In genomic region chr10:118045154-118045841, GRCh38 we compare ENCODE assay signal across 8 cellular contexts. TPM values are rescaled to one million over a fixed set of nuclear protein-coding genes. Genes with fewer than 3 reads are reported as not detected.
DNase-seq lines count a peak whose midpoint lies in the region; ATAC-seq, FAIRE-seq and TF ChIP-seq lines count a peak whose summit lies in the region.

No MANE protein-coding gene starts in this region.

- FAIRE-seq in GM12878 (lab: Jason Lieb, UNC), result no peak

- no peaks in the 10 kb centered on the region for H4K20me1 ChIP-seq in GM12878 (ENCODE audit: control insufficient read depth, insufficient read depth)

- POLR2A ChIA-PET in GM12878 (lab: Charles Lee), result interaction anchor here (0.6 kb wide), 1 partner anchor 1679 kb away, joined by 4 read pairs; no protein-coding TSS in a partner anchor

- H3K4me2 ChIP-seq in GM12878 (ENCODE audit: control insufficient read depth, insufficient read depth), result peak overlapping the region; percentile 97

- peaks cover 35% of the 10 kb centered on the region for H3K79me2 ChIP-seq in GM12878 (ENCODE audit: control insufficient read depth, insufficient read depth, low read length)

- BruUV-seq in GM12878 (replicated peaks; lab: Mats Ljungman, UMichigan), result TSS peak; percentile 43

- SMC1A ChIA-PET in GM12878 (lab: Charles Lee; ENCODE audit: uncharacterized antibody, unreplicated experiment), result interaction anchor here (0.5 to 1.3 kb wide), 7 partner anchors 10 to 550 kb away, joined by 3 to 5 read pairs (median 4); no protein-coding TSS in a partner anchor

- H3K4me3 ChIP-seq in GM12878 (peak overlapping the region; percentile 79), aorta (ENCODE audit: low read length in 2 of 2) (peak overlapping the region; percentile 46 to 81)

- RAD21 ChIA-PET in GM12878 (lab: Charles Lee; ENCODE audit: unreplicated experiment), result interaction anchor here (1.0 to 1.9 kb wide), 2 partner anchors 18 to 603 kb away, joined by 3 to 9 read pairs; no protein-coding TSS in a partner anchor

- no peaks in the 10 kb centered on the region for H3K9me3 ChIP-seq in GM12878 (replicated peaks; ENCODE audit: control insufficient read depth, insufficient read depth, low read length)
- no peaks in the 10 kb centered on the region for H3K9me3 ChIP-seq in aorta (ENCODE audit: control insufficient read depth, low read length)

- H3K27me3 ChIP-seq in GM12878 (replicated peaks in 1 of 2; ENCODE audit: control insufficient read depth in 2 of 2, insufficient read depth in 2 of 2, low read length in 1 of 2), result no peaks in the 10 kb centered on the region
- no peaks in the 10 kb centered on the region for H3K27me3 ChIP-seq in aorta (ENCODE audit: control insufficient read depth in 1 of 2, insufficient read depth in 2 of 2, low read length in 1 of 2)

- H3K36me3 ChIP-seq in GM12878 (ENCODE audit: control insufficient read depth in 2 of 2, insufficient read depth in 2 of 2, low read length in 1 of 2), result no peaks in the 10 kb centered on the region
- H3K36me3 ChIP-seq in aorta (ENCODE audit: control insufficient read depth in 1 of 2, insufficient read depth in 2 of 2, low read length in 1 of 2), result no peaks in the 10 kb centered on the region

- H3K4me1 ChIP-seq in GM12878 (ENCODE audit: control insufficient read depth, insufficient read depth, low read length), result peaks cover 4% of the 10 kb centered on the region
- H3K4me1 ChIP-seq in aorta (ENCODE audit: control insufficient read depth in 1 of 2, insufficient read depth in 2 of 2, low read length in 2 of 2), result no peaks in the 10 kb centered on the region

- CTCF ChIA-PET in GM12878 (lab: Yijun Ruan, JAX), result interaction anchor here (0.5 to 1.0 kb wide), 4 partner anchors 323 to 870 kb away, joined by 3 to 6 read pairs (median 4); no protein-coding TSS in a partner anchor

- peak overlapping the region; percentile 78 for H3K9ac ChIP-seq in GM12878 (ENCODE audit: control insufficient read depth, insufficient read depth, low read length)

- no peak overlapping the region; the same call in 1 of the 2 replicates for H2AFZ ChIP-seq in GM12878 (ENCODE audit: control insufficient read depth, low read depth, low read length)

- TF ChIP-seq CTCF in GM12878 (IDR thresholded peaks at IDR 0.05 in 2 of 3, conservative IDR thresholded peaks at IDR 0.05 in 1 of 3; ENCODE audit: control insufficient read depth in 2 of 3, extremely low read depth in 1 of 3, insufficient read depth in 1 of 3, low read depth in 3 of 3, low read length in 3 of 3), result no peak
- TF ChIP-seq CTCF in GM20000 (IDR thresholded peaks at IDR 0.05; ENCODE audit: extremely low read depth, missing control alignments), result no peak

- DNase-seq in stimulated activated naive CD8-positive, alpha-beta T cell treated with anti-CD3 and anti-CD28 coated beads, Interleukin-15, Interleukin-2, amounts not matched to agents 100 U/mL and 50 U/mL, for 24 hours, result no peak
- DNase-seq in GM12878 (ENCODE audit: low read depth, low spot score) (no peak), memory B cell (ENCODE audit: low spot score in 2 of 2) (no peak), aorta (no peak), midbrain (lab: John Stamatoyannopoulos, UW) (no peak), GM20000 (ENCODE audit: low spot score) (no peak)

- intact Hi-C loops in GM12878 (cut with micrococcal nuclease; ENCODE audit: unreplicated experiment) (no loop called here), aorta (cut with DNase I) (loop anchor here in 1 of 2 donors (10.0 kb wide), 1 partner anchor 500 kb away; the partner anchor contains the start of gene EMX2)

- H3K27me3 Mint-ChIP-seq in stimulated activated naive CD8-positive, alpha-beta T cell treated with anti-CD3 and anti-CD28 coated beads, Interleukin-15, Interleukin-2, amounts not matched to agents 100 ng/mL and 50 ng/mL, for 24 hours, result no peaks in the 10 kb centered on the region
- no peaks in the 10 kb centered on the region for H3K27me3 Mint-ChIP-seq in memory B cell

- in situ Hi-C loops in GM12878 (cut with MboI), result no loop called here

- H3K27ac ChIP-seq in GM12878 (ENCODE audit: control insufficient read depth, insufficient read depth) (no peak overlapping the region), aorta (ENCODE audit: low read depth in 1 of 2, low read length in 2 of 2) (no peak overlapping the region)

- peak overlapping the region; percentile 92 for H3K4me3 Mint-ChIP-seq in stimulated activated naive CD8-positive, alpha-beta T cell treated with anti-CD3 and anti-CD28 coated beads, Interleukin-15, Interleukin-2, amounts not matched to agents 100 ng/mL and 50 ng/mL, for 24 hours
- H3K4me3 Mint-ChIP-seq in memory B cell, result peak overlapping the region; percentile 90

- H3K9me3 Mint-ChIP-seq in stimulated activated naive CD8-positive, alpha-beta T cell treated with anti-CD3 and anti-CD28 coated beads, Interleukin-15, Interleukin-2, amounts not matched to agents 100 ng/mL and 50 ng/mL, for 24 hours, result no peaks in the 10 kb centered on the region
- H3K9me3 Mint-ChIP-seq in memory B cell, result no peaks in the 10 kb centered on the region

- no peak for TF ChIP-seq POLR2A in GM12878 (IDR thresholded peaks at IDR 0.05; ENCODE audit: low read depth, low read length)

- peaks cover 2% of the 10 kb centered on the region for H3K36me3 Mint-ChIP-seq in stimulated activated naive CD8-positive, alpha-beta T cell treated with anti-CD3 and anti-CD28 coated beads, Interleukin-15, Interleukin-2, amounts not matched to agents 100 ng/mL and 50 ng/mL, for 24 hours (ENCODE audit: low read depth)
- H3K36me3 Mint-ChIP-seq in memory B cell, result no peaks in the 10 kb centered on the region

- TF ChIP-seq RAD21 in GM12878 (IDR thresholded peaks at IDR 0.05; ENCODE audit: insufficient read depth, low read depth, low read length), result no peak

- ATAC-seq in stimulated activated naive CD8-positive, alpha-beta T cell treated with anti-CD3 and anti-CD28 coated beads, Interleukin-15, Interleukin-2, amounts not matched to agents 100 U/mL and 50 U/mL, for 24 hours, result no peak
- no peak for ATAC-seq in GM12878
- no peak for ATAC-seq in memory B cell (ENCODE audit: low read depth)
- no peak for ATAC-seq in aorta (ENCODE audit: low FRiP score)
- ATAC-seq in GM18511 (IDR thresholded peaks at IDR 0.05; ENCODE audit: unreplicated experiment), result no peak

- H3K27ac Mint-ChIP-seq in stimulated activated naive CD8-positive, alpha-beta T cell treated with anti-CD3 and anti-CD28 coated beads, Interleukin-15, Interleukin-2, amounts not matched to agents 100 ng/mL and 50 ng/mL, for 24 hours, result peak overlapping the region; percentile 88
- peak overlapping the region; percentile 88 for H3K27ac Mint-ChIP-seq in memory B cell

- WGBS in GM12878 (ENCODE audit: insufficient coverage, insufficient replicate concordance, low lambda C conversion rate, missing lambda C conversion rate), result 50% methylated on average over 8 of the region's 8 CpGs
- 40 to 44% methylated on average over 8 of the region's 8 CpGs for WGBS in aorta, 2 donors

- TF ChIP-seq EP300 in GM12878 (IDR thresholded peaks at IDR 0.05; ENCODE audit: borderline replicate concordance in 1 of 2, control insufficient read depth in 1 of 2, low read depth in 2 of 2, low read length in 2 of 2), result no peak

- peaks cover 39% of the 10 kb centered on the region for H3K4me1 Mint-ChIP-seq in stimulated activated naive CD8-positive, alpha-beta T cell treated with anti-CD3 and anti-CD28 coated beads, Interleukin-15, Interleukin-2, amounts not matched to agents 100 ng/mL and 50 ng/mL, for 24 hours (ENCODE audit: low read depth)
- peaks cover 16% of the 10 kb centered on the region for H3K4me1 Mint-ChIP-seq in memory B cell

TF ChIP-seq in GM12878, 131 proteins besides CTCF, POLR2A, EP300 and RAD21:
- TF ChIP-seq DPF2 (IDR thresholded peaks at IDR 0.05) (no peak), ESRRA (IDR thresholded peaks at IDR 0.05; ENCODE audit: low read length) (no peak)

RNA-seq across cellular contexts. Expression of gene RAB11FIP2, which starts 1.4 kb away (rescaled TPM):
- 81.5 and 85.1 TPM in 2 replicates for total RNA-seq in GM12878 (2013; cell fraction: nucleolus; rRNA removed)
- total RNA-seq in GM12878 (2014; rRNA removed) (5.0 and 7.9 TPM in 2 replicates), GM12878 (2014; rRNA removed; fragmentation: Illumina TruSeq; extraction: Trizol) (13.5 and 16.7 TPM in 2 replicates), GM12878 (2021) (7.2 and 8.1 TPM in 2 replicates), aorta (10 to 100 TPM; 24.7 to 25.1 TPM)
- polyA plus RNA-seq in GM12878 (2011; ENCODE audit: low read depth), result 1.9 TPM
- polyA plus RNA-seq in GM12878 (2011; rRNA removed) (7.6 and 13.1 TPM in 2 replicates), GM12878 (2014; fragmentation: Illumina TruSeq; extraction: Trizol) (5.4 and 8.6 TPM in 2 replicates), GM12878 (2014; fragmentation: Nextera tagmentation; extraction: Ambion mirVana) (1 to 10 TPM; 1.8 to 2.3 TPM), GM12878 (2014; rRNA removed) (3.0 and 3.3 TPM in 2 replicates), GM12878 (2016; fragmentation: Nextera tagmentation; extraction: Ambion mirVana) (1 to 10 TPM; 1.8 to 3.7 TPM), aorta (1 to 10 TPM; 5.4 to 8.2 TPM)
- 2.0 and 3.0 TPM in 2 replicates for polyA plus RNA-seq in GM12878 (2011; cell fraction: cytosol; rRNA removed)
- polyA plus RNA-seq in GM12878 (2011; cell fraction: nucleus; rRNA removed), result 12.8 and 13.7 TPM in 2 replicates
- 3.8 and 3.9 TPM in 2 replicates for polyA plus RNA-seq in GM12878 (2012)
- polyA minus RNA-seq in GM12878 (2011; rRNA and poly(A)+ RNA removed), result 7.9 and 8.2 TPM in 2 replicates
- polyA minus RNA-seq in GM12878 (2011; cell fraction: cytosol; rRNA and poly(A)+ RNA removed), result 2.5 and 3.5 TPM in 2 replicates
- polyA minus RNA-seq in GM12878 (2011; cell fraction: nucleus; rRNA and poly(A)+ RNA removed), result 25.6 and 25.8 TPM in 2 replicates
